In the genomic region with DNA sequence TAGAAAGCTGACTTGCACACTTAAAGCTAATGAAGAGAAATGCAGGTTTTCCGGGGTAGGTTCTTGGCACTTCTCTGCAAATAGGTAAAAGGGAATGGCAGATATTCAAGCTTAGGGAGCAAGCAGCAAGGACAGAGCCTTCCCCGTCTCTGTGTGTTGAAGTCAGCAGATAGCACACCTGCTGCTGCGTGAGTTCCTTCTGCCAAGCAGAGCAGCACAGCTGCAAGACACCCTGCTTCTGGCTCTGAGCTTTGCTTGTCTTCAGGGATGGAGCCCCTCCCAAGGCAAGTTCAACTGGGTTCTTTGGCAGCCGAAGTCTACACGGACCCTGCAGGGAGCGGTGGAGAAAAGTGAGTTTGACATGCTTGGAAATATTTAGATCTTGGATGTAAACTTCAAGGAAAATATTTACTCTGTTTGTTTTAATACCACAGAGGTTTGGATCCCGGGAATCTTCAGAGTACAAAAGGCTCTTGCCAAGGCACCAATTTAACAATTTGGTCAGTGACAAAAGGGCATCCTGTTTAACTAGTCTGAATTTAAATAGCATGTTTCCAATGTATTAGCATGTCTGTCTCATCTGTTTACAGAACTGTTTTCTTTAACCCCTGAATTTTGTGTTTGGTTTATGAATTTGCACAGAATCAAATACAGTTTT, we compare ENCODE assay signal across 13 cellular contexts.
DNase-seq lines count a peak whose midpoint lies in the region; ATAC-seq and TF ChIP-seq lines count a peak whose summit lies in the region.
"Had no signal": no experiment of that assay in that cellular context is flagged by ENCODE, and none has a peak within 500 bp of the region (broad histone marks: within the 10 kb centered on the region; RNA-seq: fewer than 3 reads in every experiment).

No MANE protein-coding gene starts in this region.

- intact Hi-C loops in PC-9 (cut with micrococcal nuclease; ENCODE audit: unreplicated experiment) (no loop called here), gastrocnemius medialis (cut with DNase I; ENCODE audit: low total_unique reads) (loop anchor here (10.0 kb wide), 1 partner anchor 183 kb away; no protein-coding TSS in a partner anchor), left lung (cut with DNase I) (no loop called here)

- H4K20me1 ChIP-seq in PC-9 (ENCODE audit: insufficient read depth) (no peaks in the 10 kb centered on the region), hepatocyte (ENCODE audit: insufficient read depth, poor library complexity, severe bottlenecking) (no peaks in the 10 kb centered on the region)

- in situ Hi-C loops in gastrocnemius medialis (cut with MboI; ENCODE audit: low sequenced_read_pairs in 4 of 4), result no loop called here

- CTCF ChIA-PET in PC-9 (lab: Charles Lee), result no interaction called here

- no peaks in the 10 kb centered on the region for H3K36me3 ChIP-seq in PC-9 (ENCODE audit: low read depth)
- H3K36me3 ChIP-seq in hepatocyte (replicated peaks; ENCODE audit: insufficient read depth, low read depth), result no peaks in the 10 kb centered on the region
- H3K36me3 ChIP-seq in gastrocnemius medialis, result no peaks in the 10 kb centered on the region
- H3K36me3 ChIP-seq in left lung, result no peaks in the 10 kb centered on the region

- POLR2A ChIA-PET in PC-9 (lab: Charles Lee; ENCODE audit: unreplicated experiment), result no interaction called here

- no peaks in the 10 kb centered on the region for H3F3A ChIP-seq in PC-9 (ENCODE audit: insufficient read depth, low read depth)

- H3K27me3 ChIP-seq in PC-9 (ENCODE audit: insufficient read depth, low read depth) (no peaks in the 10 kb centered on the region), hepatocyte (no peaks in the 10 kb centered on the region), gastrocnemius medialis (no peaks in the 10 kb centered on the region), left lung (no peaks in the 10 kb centered on the region)

- H2AFZ ChIP-seq in PC-9 (no peak overlapping the region), hepatocyte (no peak overlapping the region)

- DNase-seq in DMS53 (lab: John Stamatoyannopoulos, UW) (peak; percentile 15), DMS53 treated with DMSO at 0.1 percent for 48 hours (lab: John Stamatoyannopoulos, UW; ENCODE audit: unreplicated experiment) (no peak), PC-9 (no peak), hepatocyte (ENCODE audit: low spot score) (peak; percentile 34), gastrocnemius medialis (peak; percentile 38 to 50), left lung (no peak), NCI-H345 (lab: John Stamatoyannopoulos, UW) (no peak)
- DNase-seq: activated effector memory CD4-positive, alpha-beta T cell treated with anti-CD3 and anti-CD28 coated beads, Interleukin-2, amount 50 U/mL, for 16 hours; central memory CD4-positive, alpha-beta T cell; DMS 273 treated with DMSO at 0.1 percent for 48 hours; HFFc6 had no signal

- H3K4me3 ChIP-seq in PC-9 (no peak overlapping the region), hepatocyte (no peak overlapping the region), gastrocnemius medialis (peak overlapping the region in 1 of 4 donors; percentile 3), left lung (no peak overlapping the region)

- no peaks in the 10 kb centered on the region for H3K79me2 ChIP-seq in PC-9 (ENCODE audit: low read depth)
- H3K79me2 ChIP-seq in hepatocyte, result no peaks in the 10 kb centered on the region

- no peak for TF ChIP-seq POLR2A in gastrocnemius medialis (IDR thresholded peaks at IDR 0.05)

- peaks cover 10% of the 10 kb centered on the region; the same call in 1 of the 2 replicates for H3K4me1 ChIP-seq in PC-9 (replicated peaks; ENCODE audit: insufficient read depth)
- no peaks in the 10 kb centered on the region for H3K4me1 ChIP-seq in hepatocyte (ENCODE audit: insufficient read depth)
- peaks cover 12 to 18% of the 10 kb centered on the region in 2 donors for H3K4me1 ChIP-seq in gastrocnemius medialis
- H3K4me1 ChIP-seq in left lung, result no peaks in the 10 kb centered on the region

- no peaks in the 10 kb centered on the region; the same call in 1 of the 2 replicates for H3K9me3 ChIP-seq in PC-9 (ENCODE audit: insufficient read depth, low read depth)
- H3K9me3 ChIP-seq in hepatocyte (ENCODE audit: low read depth), result no peaks in the 10 kb centered on the region
- H3K9me3 ChIP-seq in gastrocnemius medialis, result no peaks in the 10 kb centered on the region
- H3K9me3 ChIP-seq in left lung, result peaks cover 0 to 16% of the 10 kb centered on the region in 2 donors

- WGBS in hepatocyte (ENCODE audit: low lambda C conversion rate, missing lambda C conversion rate), result 36% methylated on average over 7 of the region's 7 CpGs

- BruUV-seq in PC-9 (replicated peaks; lab: Mats Ljungman, UMichigan), result no TSS peak

- H3K9me2 ChIP-seq in PC-9 (ENCODE audit: insufficient read depth), result no peaks in the 10 kb centered on the region
- no peaks in the 10 kb centered on the region for H3K9me2 ChIP-seq in hepatocyte (replicated peaks; ENCODE audit: insufficient read depth)

- H3K27ac ChIP-seq in PC-9, result no peak overlapping the region
- no peak overlapping the region for H3K27ac ChIP-seq in hepatocyte
- H3K27ac ChIP-seq in gastrocnemius medialis, result peak overlapping the region in 1 of 4 donors; percentile 7
- no peak overlapping the region for H3K27ac ChIP-seq in left lung
- H3K27ac ChIP-seq: 22Rv1 had no signal

- TF ChIP-seq CTCF in PC-9 (conservative IDR thresholded peaks at IDR 0.05), result no peak
- no peak for TF ChIP-seq CTCF in hepatocyte (IDR thresholded peaks at IDR 0.05; ENCODE audit: poor library complexity)
- no peak for TF ChIP-seq CTCF in gastrocnemius medialis (IDR thresholded peaks at IDR 0.05 in 4 of 5, conservative IDR thresholded peaks at IDR 0.05 in 1 of 5)
- TF ChIP-seq CTCF in left lung (IDR thresholded peaks at IDR 0.05), result no peak

- ATAC-seq in gastrocnemius medialis (peak; percentile 90 to 91), HG03342 (IDR thresholded peaks at IDR 0.05; ENCODE audit: unreplicated experiment) (no peak), left lung (no peak)

- H3K4me2 ChIP-seq in PC-9 (peak overlapping the region; percentile 20), hepatocyte (no peak overlapping the region)

Comparison
In these comparisons a context has a peak if more than half of its experiments do, and no peak if none do; other contexts are left out.
1. DNase-seq: peak in DMS53 (single experiment), hepatocyte (single experiment) and gastrocnemius medialis (2 of 2); none in DMS53 treated with DMSO at 0.1 percent for 48 hours (single experiment), PC-9 (0 of 2), left lung (0 of 2) and NCI-H345 (single experiment).
2. ATAC-seq: peak in gastrocnemius medialis (2 of 2); none in HG03342 (single experiment) and left lung (single experiment).